In the genomic region with DNA sequence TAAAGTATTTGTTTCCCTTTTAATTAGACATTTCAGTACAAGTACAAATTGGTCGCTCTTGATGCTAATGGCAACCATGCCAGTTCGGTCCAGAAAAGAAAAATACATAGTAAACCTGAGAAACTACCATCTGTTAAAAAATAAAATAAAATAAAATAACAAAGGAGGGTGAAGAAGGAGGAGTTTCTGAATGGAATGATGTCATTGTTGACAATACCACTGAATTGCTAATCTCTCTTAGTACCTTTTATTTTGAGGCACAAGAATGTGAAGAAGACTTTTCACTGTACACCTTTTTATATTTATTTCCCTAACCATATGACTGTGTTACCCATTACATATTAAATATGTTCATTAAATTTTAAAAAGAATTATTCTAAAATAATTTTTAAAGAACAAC, we compare ENCODE assay signal across 11 cellular contexts. TPM values are rescaled to one million over a fixed set of nuclear protein-coding genes. Genes with fewer than 3 reads are reported as not detected.
"Had no signal": no experiment of that assay in that cellular context is flagged by ENCODE, and none has a peak within 500 bp of the region (broad histone marks: within the 10 kb centered on the region; RNA-seq: fewer than 3 reads in every experiment).

No MANE protein-coding gene starts in this region.

- H3K4me3 ChIP-seq: GM23248, HAP-1 had no signal

- DNase-seq: GM23248, GOT3, H7, KBM-7 had no signal

- H2AFZ ChIP-seq: GM23248 had no signal

- H3K9ac ChIP-seq: GM23248, KMS-11 had no signal

- FAIRE-seq: HTR-8/SVneo had no signal

- H3K27ac ChIP-seq: GM23248, KMS-11 had no signal

- ATAC-seq: HCT116 had no signal

- H3K9me3 ChIP-seq: HAP-1 had no signal

- H3K4me2 ChIP-seq: KMS-11 had no signal

- H3K4me1 ChIP-seq: HAP-1 had no signal

- H3K36me3 ChIP-seq: HAP-1 had no signal

RNA-seq across cellular contexts. Expression of a gene that starts 19.5 kb away (rescaled TPM):
- total RNA-seq: H7, HT-29 had no signal

RNA-seq across cellular contexts. Expression of a gene that starts 59.1 kb away (rescaled TPM):
- total RNA-seq: GM23248, H4, H7, HT-29 had no signal
- polyA plus RNA-seq: GM23248, IgD-negative memory B cell had no signal
